In genomic region chr12:49277466-49277865, GRCh38 we compare ENCODE assay signal across 27 cellular contexts. TPM values are rescaled to one million over a fixed set of nuclear protein-coding genes. Genes with fewer than 3 reads are reported as not detected.
"Had no signal": no experiment of that assay in that cellular context is flagged by ENCODE, and none has a peak within 500 bp of the region (broad histone marks: within the 10 kb centered on the region; RNA-seq: fewer than 3 reads in every experiment).

No MANE protein-coding gene starts in this region.

- H3K9me3 ChIP-seq: esophagus squamous epithelium, right atrium auricular region, thoracic aorta had no signal

- H3K27ac ChIP-seq: esophagus squamous epithelium, right atrium auricular region, thoracic aorta had no signal

- H3K9me3 Mint-ChIP-seq: immature natural killer cell; naive thymus-derived CD8-positive, alpha-beta T cell; neural crest cell; T-cell; T-helper 2 cell treated with Interferon-gamma antibody and Interleukin-4, amounts not matched to agents 5 μg/mL and 100 μg/mL, for 36 hours had no signal

- H3K4me3 ChIP-seq: esophagus squamous epithelium, right atrium auricular region, thoracic aorta had no signal

- H3K36me3 ChIP-seq: right atrium auricular region had no signal

- H3K27me3 ChIP-seq: right atrium auricular region had no signal

- H3K4me1 Mint-ChIP-seq: activated CD4-positive, alpha-beta T cell treated with anti-CD3 and anti-CD28 coated beads for 36 hours; immature natural killer cell; T-cell had no signal

- H3K27ac Mint-ChIP-seq: activated CD4-positive, alpha-beta T cell treated with anti-CD3 and anti-CD28 coated beads for 36 hours; activated CD8-positive, alpha-beta T cell treated with anti-CD3 and anti-CD28 coated beads, Interleukin-2, amount 10 ng/mL, durations not matched to agents 7 days and 5 days; immature natural killer cell; naive thymus-derived CD8-positive, alpha-beta T cell; T-cell; T-helper 2 cell treated with Interferon-gamma antibody and Interleukin-4, amounts not matched to agents 5 μg/mL and 100 μg/mL, for 36 hours had no signal

- H3K4me1 ChIP-seq: esophagus squamous epithelium, right atrium auricular region had no signal

- ATAC-seq: activated CD4-positive, alpha-beta T cell treated with anti-CD3 and anti-CD28 coated beads for 36 hours; activated CD8-positive, alpha-beta T cell treated with anti-CD3 and anti-CD28 coated beads, Interleukin-2, amount 10 ng/mL, durations not matched to agents 7 days and 5 days; left colon; naive thymus-derived CD8-positive, alpha-beta T cell; T-cell had no signal

- DNase-seq: activated CD4-positive, alpha-beta T cell treated with anti-CD3 and anti-CD28 coated beads for 36 hours; activated CD4-positive, CD25-positive, alpha-beta regulatory T cell; activated CD8-positive, alpha-beta T cell treated with anti-CD3 and anti-CD28 coated beads, Interleukin-2, amount 10 ng/mL, durations not matched to agents 7 days and 5 days; activated gamma-delta T cell treated with Interleukin-2 at 50 U/mL for 16 hours; activated naive CD4-positive, alpha-beta T cell treated with anti-CD3 and anti-CD28 coated beads, Interleukin-2, amount 50 U/mL, for 16 hours; amniotic stem cell; dermis blood vessel endothelial cell; effector CD4-positive, alpha-beta T cell; esophagus squamous epithelium; foreskin melanocyte; hippocampal formation; immature natural killer cell; kidney; left colon; midbrain; naive thymus-derived CD8-positive, alpha-beta T cell; stimulated activated CD4-positive, alpha-beta T cell treated with anti-CD3 and anti-CD28 coated beads, Interleukin-15, amount 100 ng/mL, for 24 hours; stimulated activated CD4-positive, alpha-beta T cell treated with anti-CD3 and anti-CD28 coated beads, Interleukin-2, amount 100 ng/mL, for 24 hours; stimulated activated naive CD4-positive, alpha-beta T cell treated with Interleukin-2 at 50 U/mL for 16 hours; T-cell had no signal

- H3K4me3 Mint-ChIP-seq: activated CD4-positive, alpha-beta T cell treated with anti-CD3 and anti-CD28 coated beads for 36 hours; activated CD8-positive, alpha-beta T cell treated with anti-CD3 and anti-CD28 coated beads, Interleukin-2, amount 10 ng/mL, durations not matched to agents 7 days and 5 days; immature natural killer cell; naive thymus-derived CD8-positive, alpha-beta T cell; neural crest cell; T-cell; T-helper 2 cell treated with Interferon-gamma antibody and Interleukin-4, amounts not matched to agents 5 μg/mL and 100 μg/mL, for 36 hours had no signal

RNA-seq across cellular contexts. Expression of gene PRPH, which starts 17.5 kb away (rescaled TPM):
- total RNA-seq: activated CD4-positive, alpha-beta T cell treated with anti-CD3 and anti-CD28 coated beads for 36 hours; activated CD8-positive, alpha-beta T cell treated with anti-CD3 and anti-CD28 coated beads, Interleukin-2, amount 10 ng/mL, durations not matched to agents 7 days and 5 days; dermis blood vessel endothelial cell; glomerular endothelial cell; liver; naive thymus-derived CD8-positive, alpha-beta T cell; T-cell had no signal
- polyA plus RNA-seq: immature natural killer cell; naive thymus-derived CD8-positive, alpha-beta T cell had no signal

RNA-seq across cellular contexts. Expression of gene C1QL4, which starts 59.5 kb away (rescaled TPM):
- total RNA-seq: activated CD4-positive, alpha-beta T cell treated with anti-CD3 and anti-CD28 coated beads for 36 hours; activated CD8-positive, alpha-beta T cell treated with anti-CD3 and anti-CD28 coated beads, Interleukin-2, amount 10 ng/mL, durations not matched to agents 7 days and 5 days; esophagus squamous epithelium; glomerular endothelial cell; left colon; liver; naive thymus-derived CD8-positive, alpha-beta T cell; right atrium auricular region; subcutaneous adipose tissue; T-cell; thoracic aorta had no signal
- polyA plus RNA-seq: immature natural killer cell; liver; naive thymus-derived CD8-positive, alpha-beta T cell had no signal
